In genomic region chr1:58816072-58816746, GRCh38 we compare ENCODE assay signal across 1 cellular context.
TF ChIP-seq lines count a peak whose summit lies in the region.

No MANE protein-coding gene starts in this region.

TF ChIP-seq in HEK293, 187 proteins besides CTCF, POLR2A, EP300 and RAD21 (continued from another document):
- TF ChIP-seq, protein P1, sequence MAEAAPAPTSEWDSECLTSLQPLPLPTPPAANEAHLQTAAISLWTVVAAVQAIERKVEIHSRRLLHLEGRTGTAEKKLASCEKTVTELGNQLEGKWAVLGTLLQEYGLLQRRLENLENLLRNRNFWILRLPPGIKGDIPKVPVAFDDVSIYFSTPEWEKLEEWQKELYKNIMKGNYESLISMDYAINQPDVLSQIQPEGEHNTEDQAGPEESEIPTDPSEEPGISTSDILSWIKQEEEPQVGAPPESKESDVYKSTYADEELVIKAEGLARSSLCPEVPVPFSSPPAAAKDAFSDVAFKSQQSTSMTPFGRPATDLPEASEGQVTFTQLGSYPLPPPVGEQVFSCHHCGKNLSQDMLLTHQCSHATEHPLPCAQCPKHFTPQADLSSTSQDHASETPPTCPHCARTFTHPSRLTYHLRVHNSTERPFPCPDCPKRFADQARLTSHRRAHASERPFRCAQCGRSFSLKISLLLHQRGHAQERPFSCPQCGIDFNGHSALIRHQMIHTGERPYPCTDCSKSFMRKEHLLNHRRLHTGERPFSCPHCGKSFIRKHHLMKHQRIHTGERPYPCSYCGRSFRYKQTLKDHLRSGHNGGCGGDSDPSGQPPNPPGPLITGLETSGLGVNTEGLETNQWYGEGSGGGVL (tag by site-specific recombination; IDR thresholded peaks at IDR 0.05) = peak; percentile 28; the same call in 1 of the 2 replicates
- TF ChIP-seq ZFP69B (tag by site-specific recombination; IDR thresholded peaks at IDR 0.05) (0 out of 2 replicates have a peak, but pooled peaks have one; percentile 28), PRDM4 (tag by site-specific recombination; IDR thresholded peaks at IDR 0.05) (no peak), ZNF707 (tag by site-specific recombination; IDR thresholded peaks at IDR 0.05) (no peak), ZNF114 (tag by site-specific recombination; IDR thresholded peaks at IDR 0.05) (no peak), ZNF146 (tag by site-specific recombination; IDR thresholded peaks at IDR 0.05) (no peak; the same call in 1 of the 2 replicates), ZNF529 (tag by site-specific recombination; IDR thresholded peaks at IDR 0.05; ENCODE audit: insufficient replicate concordance) (no peak), ZNF548 (tag by site-specific recombination; IDR thresholded peaks at IDR 0.05) (no peak), ZNF132 (tag by site-specific recombination; IDR thresholded peaks at IDR 0.05; ENCODE audit: borderline replicate concordance) (no peak), ZNF704 (tag by site-specific recombination; IDR thresholded peaks at IDR 0.05) (no peak), ZNF2 (tag by site-specific recombination; IDR thresholded peaks at IDR 0.05) (0 out of 2 replicates have a peak, but pooled peaks have one; percentile 21), ZFHX2 (tag by site-specific recombination; conservative IDR thresholded peaks at IDR 0.05) (peak; percentile 49), KLF16 (tag by site-specific recombination; IDR thresholded peaks at IDR 0.05) (peak; percentile 58; the same call in 1 of the 2 replicates), ZNF549 (tag by site-specific recombination; IDR thresholded peaks at IDR 0.05) (no peak), ZNF121 (tag by site-specific recombination; IDR thresholded peaks at IDR 0.05) (no peak; the same call in none of the 2 replicates), ZNF37A (tag by site-specific recombination; IDR thresholded peaks at IDR 0.05) (no peak), ZBTB48 (tag by site-specific recombination; IDR thresholded peaks at IDR 0.05) (peak; percentile 67; the same call in 1 of the 2 replicates), ZNF658 (tag by site-specific recombination; IDR thresholded peaks at IDR 0.05) (no peak), ZNF623 (tag by site-specific recombination; IDR thresholded peaks at IDR 0.05) (no peak), ZNF366 (tag by site-specific recombination; conservative IDR thresholded peaks at IDR 0.05) (no peak), ZNF777 (tag by site-specific recombination; IDR thresholded peaks at IDR 0.05; ENCODE audit: borderline replicate concordance) (no peak; the same call in 1 of the 2 replicates), TCF7L2 (IDR thresholded peaks at IDR 0.05; ENCODE audit: borderline replicate concordance, low read depth, low read length) (no peak), ZNF544 (tag by site-specific recombination; IDR thresholded peaks at IDR 0.05) (no peak), ZNF473 (tag by site-specific recombination; IDR thresholded peaks at IDR 0.05) (no peak), ZNF621 (tag by site-specific recombination; IDR thresholded peaks at IDR 0.05) (no peak), ZXDB (tag by site-specific recombination; IDR thresholded peaks at IDR 0.05) (peak; percentile 74), YY2 (tag by site-specific recombination; IDR thresholded peaks at IDR 0.05) (no peak), ZSCAN18 (tag by site-specific recombination; IDR thresholded peaks at IDR 0.05) (no peak), YY1 (tag by site-specific recombination; IDR thresholded peaks at IDR 0.05) (no peak), KLF10 (tag by site-specific recombination; IDR thresholded peaks at IDR 0.05) (no peak), KLF7 (tag by site-specific recombination; IDR thresholded peaks at IDR 0.05; ENCODE audit: borderline replicate concordance) (no peak), ZNF521 (tag by site-specific recombination; IDR thresholded peaks at IDR 0.05) (no peak), ZNF19 (tag by site-specific recombination; IDR thresholded peaks at IDR 0.05; ENCODE audit: low read depth) (no peak), ZNF654 (tag by site-specific recombination; IDR thresholded peaks at IDR 0.05; ENCODE audit: low read depth) (no peak)
- TF ChIP-seq, protein P2, sequence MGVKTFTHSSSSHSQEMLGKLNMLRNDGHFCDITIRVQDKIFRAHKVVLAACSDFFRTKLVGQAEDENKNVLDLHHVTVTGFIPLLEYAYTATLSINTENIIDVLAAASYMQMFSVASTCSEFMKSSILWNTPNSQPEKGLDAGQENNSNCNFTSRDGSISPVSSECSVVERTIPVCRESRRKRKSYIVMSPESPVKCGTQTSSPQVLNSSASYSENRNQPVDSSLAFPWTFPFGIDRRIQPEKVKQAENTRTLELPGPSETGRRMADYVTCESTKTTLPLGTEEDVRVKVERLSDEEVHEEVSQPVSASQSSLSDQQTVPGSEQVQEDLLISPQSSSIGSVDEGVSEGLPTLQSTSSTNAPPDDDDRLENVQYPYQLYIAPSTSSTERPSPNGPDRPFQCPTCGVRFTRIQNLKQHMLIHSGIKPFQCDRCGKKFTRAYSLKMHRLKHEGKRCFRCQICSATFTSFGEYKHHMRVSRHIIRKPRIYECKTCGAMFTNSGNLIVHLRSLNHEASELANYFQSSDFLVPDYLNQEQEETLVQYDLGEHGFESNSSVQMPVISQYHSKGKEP (tag by site-specific recombination; IDR thresholded peaks at IDR 0.05) = no peak
- TF ChIP-seq, protein P3, sequence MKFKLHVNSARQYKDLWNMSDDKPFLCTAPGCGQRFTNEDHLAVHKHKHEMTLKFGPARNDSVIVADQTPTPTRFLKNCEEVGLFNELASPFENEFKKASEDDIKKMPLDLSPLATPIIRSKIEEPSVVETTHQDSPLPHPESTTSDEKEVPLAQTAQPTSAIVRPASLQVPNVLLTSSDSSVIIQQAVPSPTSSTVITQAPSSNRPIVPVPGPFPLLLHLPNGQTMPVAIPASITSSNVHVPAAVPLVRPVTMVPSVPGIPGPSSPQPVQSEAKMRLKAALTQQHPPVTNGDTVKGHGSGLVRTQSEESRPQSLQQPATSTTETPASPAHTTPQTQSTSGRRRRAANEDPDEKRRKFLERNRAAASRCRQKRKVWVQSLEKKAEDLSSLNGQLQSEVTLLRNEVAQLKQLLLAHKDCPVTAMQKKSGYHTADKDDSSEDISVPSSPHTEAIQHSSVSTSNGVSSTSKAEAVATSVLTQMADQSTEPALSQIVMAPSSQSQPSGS (tag by site-specific recombination; IDR thresholded peaks at IDR 0.05; ENCODE audit: low read depth) = no peak
- TF ChIP-seq, protein P4, sequence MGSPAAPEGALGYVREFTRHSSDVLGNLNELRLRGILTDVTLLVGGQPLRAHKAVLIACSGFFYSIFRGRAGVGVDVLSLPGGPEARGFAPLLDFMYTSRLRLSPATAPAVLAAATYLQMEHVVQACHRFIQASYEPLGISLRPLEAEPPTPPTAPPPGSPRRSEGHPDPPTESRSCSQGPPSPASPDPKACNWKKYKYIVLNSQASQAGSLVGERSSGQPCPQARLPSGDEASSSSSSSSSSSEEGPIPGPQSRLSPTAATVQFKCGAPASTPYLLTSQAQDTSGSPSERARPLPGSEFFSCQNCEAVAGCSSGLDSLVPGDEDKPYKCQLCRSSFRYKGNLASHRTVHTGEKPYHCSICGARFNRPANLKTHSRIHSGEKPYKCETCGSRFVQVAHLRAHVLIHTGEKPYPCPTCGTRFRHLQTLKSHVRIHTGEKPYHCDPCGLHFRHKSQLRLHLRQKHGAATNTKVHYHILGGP (tag by site-specific recombination; IDR thresholded peaks at IDR 0.05) = no peak
- TF ChIP-seq, protein P5, sequence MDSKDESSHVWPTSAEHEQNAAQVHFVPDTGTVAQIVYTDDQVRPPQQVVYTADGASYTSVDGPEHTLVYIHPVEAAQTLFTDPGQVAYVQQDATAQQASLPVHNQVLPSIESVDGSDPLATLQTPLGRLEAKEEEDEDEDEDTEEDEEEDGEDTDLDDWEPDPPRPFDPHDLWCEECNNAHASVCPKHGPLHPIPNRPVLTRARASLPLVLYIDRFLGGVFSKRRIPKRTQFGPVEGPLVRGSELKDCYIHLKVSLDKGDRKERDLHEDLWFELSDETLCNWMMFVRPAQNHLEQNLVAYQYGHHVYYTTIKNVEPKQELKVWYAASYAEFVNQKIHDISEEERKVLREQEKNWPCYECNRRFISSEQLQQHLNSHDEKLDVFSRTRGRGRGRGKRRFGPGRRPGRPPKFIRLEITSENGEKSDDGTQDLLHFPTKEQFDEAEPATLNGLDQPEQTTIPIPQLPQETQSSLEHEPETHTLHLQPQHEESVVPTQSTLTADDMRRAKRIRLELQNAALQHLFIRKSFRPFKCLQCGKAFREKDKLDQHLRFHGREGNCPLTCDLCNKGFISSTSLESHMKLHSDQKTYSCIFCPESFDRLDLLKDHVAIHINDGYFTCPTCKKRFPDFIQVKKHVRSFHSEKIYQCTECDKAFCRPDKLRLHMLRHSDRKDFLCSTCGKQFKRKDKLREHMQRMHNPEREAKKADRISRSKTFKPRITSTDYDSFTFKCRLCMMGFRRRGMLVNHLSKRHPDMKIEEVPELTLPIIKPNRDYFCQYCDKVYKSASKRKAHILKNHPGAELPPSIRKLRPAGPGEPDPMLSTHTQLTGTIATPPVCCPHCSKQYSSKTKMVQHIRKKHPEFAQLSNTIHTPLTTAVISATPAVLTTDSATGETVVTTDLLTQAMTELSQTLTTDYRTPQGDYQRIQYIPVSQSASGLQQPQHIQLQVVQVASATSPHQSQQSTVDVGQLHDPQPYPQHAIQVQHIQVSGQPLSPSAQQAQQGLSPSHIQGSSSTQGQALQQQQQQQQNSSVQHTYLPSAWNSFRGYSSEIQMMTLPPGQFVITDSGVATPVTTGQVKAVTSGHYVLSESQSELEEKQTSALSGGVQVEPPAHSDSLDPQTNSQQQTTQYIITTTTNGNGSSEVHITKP (tag by site-specific recombination; IDR thresholded peaks at IDR 0.05) = peak; percentile 24; the same call in 1 of the 2 replicates
- TF ChIP-seq, protein P6, sequence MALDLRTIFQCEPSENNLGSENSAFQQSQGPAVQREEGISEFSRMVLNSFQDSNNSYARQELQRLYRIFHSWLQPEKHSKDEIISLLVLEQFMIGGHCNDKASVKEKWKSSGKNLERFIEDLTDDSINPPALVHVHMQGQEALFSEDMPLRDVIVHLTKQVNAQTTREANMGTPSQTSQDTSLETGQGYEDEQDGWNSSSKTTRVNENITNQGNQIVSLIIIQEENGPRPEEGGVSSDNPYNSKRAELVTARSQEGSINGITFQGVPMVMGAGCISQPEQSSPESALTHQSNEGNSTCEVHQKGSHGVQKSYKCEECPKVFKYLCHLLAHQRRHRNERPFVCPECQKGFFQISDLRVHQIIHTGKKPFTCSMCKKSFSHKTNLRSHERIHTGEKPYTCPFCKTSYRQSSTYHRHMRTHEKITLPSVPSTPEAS (tag by site-specific recombination; IDR thresholded peaks at IDR 0.05) = no peak
- TF ChIP-seq, protein P7, sequence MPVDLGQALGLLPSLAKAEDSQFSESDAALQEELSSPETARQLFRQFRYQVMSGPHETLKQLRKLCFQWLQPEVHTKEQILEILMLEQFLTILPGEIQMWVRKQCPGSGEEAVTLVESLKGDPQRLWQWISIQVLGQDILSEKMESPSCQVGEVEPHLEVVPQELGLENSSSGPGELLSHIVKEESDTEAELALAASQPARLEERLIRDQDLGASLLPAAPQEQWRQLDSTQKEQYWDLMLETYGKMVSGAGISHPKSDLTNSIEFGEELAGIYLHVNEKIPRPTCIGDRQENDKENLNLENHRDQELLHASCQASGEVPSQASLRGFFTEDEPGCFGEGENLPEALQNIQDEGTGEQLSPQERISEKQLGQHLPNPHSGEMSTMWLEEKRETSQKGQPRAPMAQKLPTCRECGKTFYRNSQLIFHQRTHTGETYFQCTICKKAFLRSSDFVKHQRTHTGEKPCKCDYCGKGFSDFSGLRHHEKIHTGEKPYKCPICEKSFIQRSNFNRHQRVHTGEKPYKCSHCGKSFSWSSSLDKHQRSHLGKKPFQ (tag by site-specific recombination; IDR thresholded peaks at IDR 0.05) = no peak
- TF ChIP-seq, protein P8, sequence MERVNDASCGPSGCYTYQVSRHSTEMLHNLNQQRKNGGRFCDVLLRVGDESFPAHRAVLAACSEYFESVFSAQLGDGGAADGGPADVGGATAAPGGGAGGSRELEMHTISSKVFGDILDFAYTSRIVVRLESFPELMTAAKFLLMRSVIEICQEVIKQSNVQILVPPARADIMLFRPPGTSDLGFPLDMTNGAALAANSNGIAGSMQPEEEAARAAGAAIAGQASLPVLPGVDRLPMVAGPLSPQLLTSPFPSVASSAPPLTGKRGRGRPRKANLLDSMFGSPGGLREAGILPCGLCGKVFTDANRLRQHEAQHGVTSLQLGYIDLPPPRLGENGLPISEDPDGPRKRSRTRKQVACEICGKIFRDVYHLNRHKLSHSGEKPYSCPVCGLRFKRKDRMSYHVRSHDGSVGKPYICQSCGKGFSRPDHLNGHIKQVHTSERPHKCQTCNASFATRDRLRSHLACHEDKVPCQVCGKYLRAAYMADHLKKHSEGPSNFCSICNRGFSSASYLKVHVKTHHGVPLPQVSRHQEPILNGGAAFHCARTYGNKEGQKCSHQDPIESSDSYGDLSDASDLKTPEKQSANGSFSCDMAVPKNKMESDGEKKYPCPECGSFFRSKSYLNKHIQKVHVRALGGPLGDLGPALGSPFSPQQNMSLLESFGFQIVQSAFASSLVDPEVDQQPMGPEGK (tag by site-specific recombination; IDR thresholded peaks at IDR 0.05) = peak; percentile 90
TF ChIP-seq in HEK293: peak in this region for 57.
